12 cellular contexts compared by ENCODE assay signal in genomic region chr1:20494609-20495311, GRCh38. TPM values are rescaled to one million over a fixed set of nuclear protein-coding genes. Genes with fewer than 3 reads are reported as not detected.
A peak's percentile ranks its signal among the peaks of the same experiment; 100 is the strongest.
DNase-seq lines count a peak whose midpoint lies in the region; ATAC-seq and TF ChIP-seq lines count a peak whose summit lies in the region.
"Had no signal": no experiment of that assay in that cellular context is flagged by ENCODE, and none has a peak within 500 bp of the region (broad histone marks: within the 10 kb centered on the region; RNA-seq: fewer than 3 reads in every experiment).

No MANE protein-coding gene starts in this region.

- peaks cover 7% of the 10 kb centered on the region for H3K36me3 ChIP-seq in A673 (ENCODE audit: insufficient read depth, low read length, poor library complexity, severe bottlenecking)

- H3K4me1 ChIP-seq in A673 (ENCODE audit: insufficient read depth, low read length, poor library complexity, severe bottlenecking) = peaks cover 6% of the 10 kb centered on the region

- no TSS peak for BruUV-seq in A673 (replicated peaks; lab: Mats Ljungman, UMichigan)

- H3K9me3 ChIP-seq in A673 (ENCODE audit: low read depth, low read length, poor library complexity, severe bottlenecking) = no peaks in the 10 kb centered on the region
- H3K9me3 ChIP-seq: gastrocnemius medialis had no signal

- ATAC-seq in HG03159 (IDR thresholded peaks at IDR 0.05; ENCODE audit: unreplicated experiment) (no peak), GM21526 (IDR thresholded peaks at IDR 0.05; ENCODE audit: low FRiP score, unreplicated experiment) (no peak)

- H3K27me3 ChIP-seq in A673 (replicated peaks; ENCODE audit: insufficient read depth, low read depth, low read length, poor library complexity) = peaks cover under 1% of the 10 kb centered on the region
- H3K27me3 ChIP-seq: gastrocnemius medialis had no signal

- intact Hi-C loops in A673 (cut with micrococcal nuclease; ENCODE audit: unreplicated experiment) = loop anchor here (5.0 kb wide), 1 partner anchor 117 kb away; no protein-coding TSS in a partner anchor

- POLR2A ChIA-PET in A673 (lab: Charles Lee; ENCODE audit: low non-redundant PET) (no interaction called here), HEK293T (lab: Yijun Ruan, JAX) (no interaction called here)

- CTCF ChIA-PET in A673 (lab: Charles Lee) (interaction anchor here (0.8 to 1.6 kb wide), 5 partner anchors 10 to 613 kb away, joined by 3 to 5 read pairs (median 4); partner anchors contain the start of gene OTUD3), HEK293T (lab: Yijun Ruan, JAX) (interaction anchor here (0.5 to 2.0 kb wide), 7 partner anchors 18 to 610 kb away, joined by 3 to 7 read pairs (median 3); no protein-coding TSS in a partner anchor)

- H3K4me3 ChIP-seq in A673 (ENCODE audit: low read depth, low read length, poor library complexity, severe bottlenecking) (no peak overlapping the region), HFF-Myc (replicated peaks; ENCODE audit: low read depth, low read length) (no peak overlapping the region)
- H3K4me3 ChIP-seq: gastrocnemius medialis had no signal

- DNase-seq in A673 (ENCODE audit: low spot score) (peak; percentile 24), HFF-Myc (ENCODE audit: extremely low read depth, low read depth) (peak; percentile 75), amniotic stem cell (lab: John Stamatoyannopoulos, UW) (peak; percentile 42), iris pigment epithelial cell (ENCODE audit: low read depth) (peak; percentile 91), SKM-1 treated with dmso at 0.1 percent for 144 hours (lab: John Stamatoyannopoulos, UW; ENCODE audit: unreplicated experiment) (no peak), HEK293T (ENCODE audit: extremely low spot score) (no peak)
- DNase-seq: activated effector memory CD4-positive, alpha-beta T cell treated with anti-CD3 and anti-CD28 coated beads, Interleukin-2, amount 50 U/mL, for 16 hours; CD8-positive, alpha-beta memory T cell; gastrocnemius medialis; naive B cell had no signal

- no peak overlapping the region for H3K27ac ChIP-seq in A673 (ENCODE audit: low read depth, low read length, poor library complexity, severe bottlenecking)
- H3K27ac ChIP-seq: gastrocnemius medialis had no signal

- TF ChIP-seq CTCF in A673 (conservative IDR thresholded peaks at IDR 0.05; ENCODE audit: low read depth, low read length) = no peak
- no peak for TF ChIP-seq CTCF in HFF-Myc (IDR thresholded peaks at IDR 0.05; ENCODE audit: low read depth, low read length, missing control alignments)

TF ChIP-seq in HEK293T, 16 proteins besides CTCF, POLR2A, EP300 and RAD21:
- no peak for TF ChIP-seq NFRKB (IDR thresholded peaks at IDR 0.05)

RNA-seq across cellular contexts. Expression of gene CAMK2N1, which starts 8.8 kb away (rescaled TPM):
- 0.41 and 0.50 TPM in 2 replicates for total RNA-seq in A673 (2021)

RNA-seq across cellular contexts. Expression of gene MUL1, which starts 13.2 kb away (rescaled TPM):
- 20.1 and 21.6 TPM in 2 replicates for total RNA-seq in A673 (2021)

RNA-seq across cellular contexts. Expression of gene FAM43B, which starts 57.6 kb away (rescaled TPM):
- total RNA-seq in A673 (2021) = not detected in 2 replicates
- total RNA-seq: CD8-positive, alpha-beta memory T cell had no signal

Comparison
In these comparisons a context has a peak if more than half of its experiments do, and no peak if none do; other contexts are left out.
1. DNase-seq: peak in A673 (single experiment), HFF-Myc (single experiment), amniotic stem cell (single experiment) and iris pigment epithelial cell (single experiment); none in SKM-1 treated with dmso at 0.1 percent for 144 hours (single experiment) and HEK293T (single experiment).